ENCODE assay signal across 1 cellular context in genomic region chr13:34011552-34012085, GRCh38.
TF ChIP-seq lines count a peak whose summit lies in the region.

No MANE protein-coding gene starts in this region.

TF ChIP-seq in HepG2, 621 proteins besides CTCF, POLR2A, EP300 and RAD21 (continued from another document and continues in another):
- peak; percentile 54 for TF ChIP-seq ZNF574 (CRISPR knock-in tag; IDR thresholded peaks at IDR 0.05)
- TF ChIP-seq ZNF264 (CRISPR knock-in tag; IDR thresholded peaks at IDR 0.05): peak; percentile 60; the same call in 1 of the 2 replicates
- peak; percentile 55; the same call in 1 of the 2 replicates for TF ChIP-seq KDM3A (CRISPR knock-in tag; IDR thresholded peaks at IDR 0.05; ENCODE audit: low read depth)
- TF ChIP-seq ZNF558 (CRISPR knock-in tag; IDR thresholded peaks at IDR 0.05; ENCODE audit: borderline replicate concordance): no peak
- TF ChIP-seq HNF4G (IDR thresholded peaks at IDR 0.05; ENCODE audit: borderline replicate concordance, low read depth, low read length): peak; percentile 80
- peak; percentile 77; the same call in 1 of the 2 replicates for TF ChIP-seq HNF4G (CRISPR knock-in tag; IDR thresholded peaks at IDR 0.05; ENCODE audit: borderline replicate concordance, low read depth)
- TF ChIP-seq MIER3 (CRISPR knock-in tag; IDR thresholded peaks at IDR 0.05; ENCODE audit: borderline replicate concordance): peak; percentile 92
- TF ChIP-seq KDM6A (CRISPR knock-in tag; IDR thresholded peaks at IDR 0.05; ENCODE audit: low read depth): peak; percentile 50; the same call in 1 of the 2 replicates
- no peak for TF ChIP-seq PBX2 (CRISPR knock-in tag; IDR thresholded peaks at IDR 0.05)
- peak; percentile 63 for TF ChIP-seq JUND (CRISPR knock-in tag; IDR thresholded peaks at IDR 0.05)
- TF ChIP-seq ZNF639 (CRISPR knock-in tag; conservative IDR thresholded peaks at IDR 0.05): 0 out of 2 replicates have a peak, but pooled peaks have one; percentile 19
- TF ChIP-seq FOXM1 (CRISPR knock-in tag; IDR thresholded peaks at IDR 0.05): no peak
- TF ChIP-seq SKI (IDR thresholded peaks at IDR 0.05; ENCODE audit: partially characterized antibody): peak; percentile 76
- no peak for TF ChIP-seq SMARCC2 (IDR thresholded peaks at IDR 0.05)
- TF ChIP-seq ZNF230 (CRISPR knock-in tag; IDR thresholded peaks at IDR 0.05): no peak
- TF ChIP-seq ZBTB38 (CRISPR knock-in tag; IDR thresholded peaks at IDR 0.05): 0 out of 2 replicates have a peak, but pooled peaks have one; percentile 58
- no peak for TF ChIP-seq ZNF275 (CRISPR knock-in tag; IDR thresholded peaks at IDR 0.05; ENCODE audit: borderline replicate concordance)
- TF ChIP-seq HNRNPUL1 (IDR thresholded peaks at IDR 0.05; ENCODE audit: low read depth, low read length): no peak
- TF ChIP-seq CSRNP1 (CRISPR knock-in tag; IDR thresholded peaks at IDR 0.05): no peak
- peak; percentile 69 for TF ChIP-seq PATZ1 (CRISPR knock-in tag; IDR thresholded peaks at IDR 0.05)
- TF ChIP-seq FOXO1 (CRISPR knock-in tag; IDR thresholded peaks at IDR 0.05): peak; percentile 78; the same call in 1 of the 2 replicates
- TF ChIP-seq ZNF317 (CRISPR knock-in tag; IDR thresholded peaks at IDR 0.05): peak; percentile 47; the same call in 1 of the 2 replicates
- peak; percentile 36 for TF ChIP-seq RBM39 (IDR thresholded peaks at IDR 0.05; ENCODE audit: low read depth, low read length, poor library complexity, severe bottlenecking)
- no peak for TF ChIP-seq ZBTB40 (IDR thresholded peaks at IDR 0.05)
- TF ChIP-seq ZBTB40 (CRISPR knock-in tag; IDR thresholded peaks at IDR 0.05): peak; percentile 75; the same call in 1 of the 2 replicates
- no peak for TF ChIP-seq CAMTA2 (CRISPR knock-in tag; IDR thresholded peaks at IDR 0.05; ENCODE audit: borderline replicate concordance)
- TF ChIP-seq ZNF281 (CRISPR knock-in tag; IDR thresholded peaks at IDR 0.05; ENCODE audit: borderline replicate concordance): peak; percentile 35; the same call in 1 of the 2 replicates
- peak; percentile 56; the same call in 1 of the 2 replicates for TF ChIP-seq ATF3 (CRISPR knock-in tag; IDR thresholded peaks at IDR 0.05)
- 0 out of 2 replicates have a peak, but pooled peaks have one; percentile 41 for TF ChIP-seq ZNF746 (CRISPR knock-in tag; IDR thresholded peaks at IDR 0.05)
- no peak; the same call in 1 of the 2 replicates for TF ChIP-seq SOX13 (IDR thresholded peaks at IDR 0.05)
- peak in 1 of 2 experiments; percentile 58; a peak in 1 of 4 replicates for TF ChIP-seq SOX13 (CRISPR knock-in tag; conservative IDR thresholded peaks at IDR 0.05 in 1 of 2, IDR thresholded peaks at IDR 0.05 in 1 of 2)
- no peak for TF ChIP-seq AGO2 (optimal IDR thresholded peaks at IDR 0.05; ENCODE audit: low read depth, low read length)
